ENCODE assay signal across 8 cellular contexts in genomic region chr4:6308890-6309643, GRCh38. TPM values are rescaled to one million over a fixed set of nuclear protein-coding genes. Genes with fewer than 3 reads are reported as not detected.
DNase-seq lines count a peak whose midpoint lies in the region; ATAC-seq and TF ChIP-seq lines count a peak whose summit lies in the region.

No MANE protein-coding gene starts in this region.

- H3K4me2 ChIP-seq in skeletal muscle satellite cell (ENCODE audit: low read length): peak overlapping the region; percentile 37

- peaks cover 6% of the 10 kb centered on the region for H3K9me3 Mint-ChIP-seq in WTC11

- 0 out of 2 replicates have a peak, but pooled peaks cover 4% of the 10 kb centered on the region for H3K36me3 Mint-ChIP-seq in WTC11

- peak overlapping the region; percentile 69 for H3K4me3 Mint-ChIP-seq in WTC11

- peak; percentile 71 for DNase-seq in WTC11 (ENCODE audit: low spot score)
- no peak for DNase-seq in right atrium auricular region (ENCODE audit: low spot score)
- no peak for DNase-seq in GOT3 (lab: John Stamatoyannopoulos, UW)
- DNase-seq in KG1 (lab: John Stamatoyannopoulos, UW): no peak
- DNase-seq in GM13977 (ENCODE audit: low spot score): no peak
- no peak for DNase-seq in NCI-H446 (lab: John Stamatoyannopoulos, UW)

- POLR2A ChIA-PET in WTC11 (lab: Charles Lee): no interaction called here

- no peak overlapping the region for H3K9ac ChIP-seq in HUES48 (ENCODE audit: low read depth, low read length)
- no peak overlapping the region for H3K9ac ChIP-seq in skeletal muscle satellite cell (ENCODE audit: low read depth, low read length)

- H3K9me3 ChIP-seq in HUES48 (ENCODE audit: control insufficient read depth, insufficient read depth, low read length) (peaks cover 3% of the 10 kb centered on the region; the same call in 1 of the 2 replicates), right atrium auricular region (no peaks in the 10 kb centered on the region), skeletal muscle satellite cell (replicated peaks; ENCODE audit: low read length) (no peaks in the 10 kb centered on the region)

- H3K4me1 ChIP-seq in HUES48 (ENCODE audit: control insufficient read depth, insufficient read depth, low read length) (no peaks in the 10 kb centered on the region), right atrium auricular region (peaks cover 0 to 12% of the 10 kb centered on the region in 2 donors), skeletal muscle satellite cell (ENCODE audit: control insufficient read depth, insufficient read depth, low read length) (no peaks in the 10 kb centered on the region)

- no peaks in the 10 kb centered on the region; the same call in 1 of the 2 replicates for H3K4me1 Mint-ChIP-seq in WTC11

- H3K36me3 ChIP-seq in HUES48 (ENCODE audit: control insufficient read depth, insufficient read depth, low read length) (no peaks in the 10 kb centered on the region), right atrium auricular region (no peaks in the 10 kb centered on the region), skeletal muscle satellite cell (ENCODE audit: insufficient read depth, low read length) (no peaks in the 10 kb centered on the region)

- peak; percentile 79 for ATAC-seq in WTC11

- CTCF ChIA-PET in WTC11 (lab: Charles Lee): interaction anchor here (0.7 to 2.9 kb wide), 23 partner anchors 11 to 372 kb away, joined by 3 to 38 read pairs (median 5); partner anchors contain the start of genes JAKMIP1, MAN2B2 and WFS1

- no peak overlapping the region for H3K27ac Mint-ChIP-seq in WTC11

- TF ChIP-seq CTCF in WTC11 (IDR thresholded peaks at IDR 0.05): no peak
- TF ChIP-seq CTCF in right atrium auricular region (IDR thresholded peaks at IDR 0.05): peak in 1 of 2 donors; percentile 22
- no peak for TF ChIP-seq CTCF in GM13977 (IDR thresholded peaks at IDR 0.05; ENCODE audit: extremely low read depth, insufficient read depth, missing control alignments)

- H3K27me3 ChIP-seq in HUES48 (ENCODE audit: control insufficient read depth, insufficient read depth, low read length) (peaks cover 24% of the 10 kb centered on the region), right atrium auricular region (no peaks in the 10 kb centered on the region), skeletal muscle satellite cell (ENCODE audit: control insufficient read depth, insufficient read depth, low read length) (peaks cover 55% of the 10 kb centered on the region)

- in situ Hi-C loops in GM13977 (cut with MboI; ENCODE audit: low pct_unique_long_range_greater_than_20kb, low sequenced_read_pairs, unreplicated experiment): no loop called here

- H3K4me3 ChIP-seq in HUES48 (ENCODE audit: low read depth, low read length): peak overlapping the region; percentile 72
- H3K4me3 ChIP-seq in right atrium auricular region: peak overlapping the region; percentile 39 to 58
- H3K4me3 ChIP-seq in skeletal muscle satellite cell (ENCODE audit: low read length): no peak overlapping the region

- peaks cover 31% of the 10 kb centered on the region for H3K27me3 Mint-ChIP-seq in WTC11 (ENCODE audit: low read depth)

- H3K27ac ChIP-seq in HUES48 (ENCODE audit: low read depth, low read length) (peak overlapping the region; percentile 20), right atrium auricular region (peak overlapping the region in 1 of 2 donors; percentile 25)

TF ChIP-seq in WTC11, 78 proteins besides CTCF, POLR2A, EP300 and RAD21 (continues in another document):
- TF ChIP-seq, protein P1, sequence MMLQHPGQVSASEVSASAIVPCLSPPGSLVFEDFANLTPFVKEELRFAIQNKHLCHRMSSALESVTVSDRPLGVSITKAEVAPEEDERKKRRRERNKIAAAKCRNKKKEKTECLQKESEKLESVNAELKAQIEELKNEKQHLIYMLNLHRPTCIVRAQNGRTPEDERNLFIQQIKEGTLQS (CRISPR knock-in tag; conservative IDR thresholded peaks at IDR 0.05): no peak
- TF ChIP-seq GABPB1 (CRISPR knock-in tag; IDR thresholded peaks at IDR 0.05) (0 out of 2 replicates have a peak, but pooled peaks have one; percentile 11), FOXP1 (CRISPR knock-in tag; IDR thresholded peaks at IDR 0.05; ENCODE audit: borderline replicate concordance) (no peak), CBFB (CRISPR knock-in tag; IDR thresholded peaks at IDR 0.05; ENCODE audit: low read depth) (no peak), FOXP4 (CRISPR knock-in tag; IDR thresholded peaks at IDR 0.05) (no peak), SP1 (CRISPR knock-in tag; conservative IDR thresholded peaks at IDR 0.05) (no peak), ATF1 (CRISPR knock-in tag; IDR thresholded peaks at IDR 0.05) (no peak), ETV6 (CRISPR knock-in tag; IDR thresholded peaks at IDR 0.05) (no peak), GTF2I (CRISPR knock-in tag; conservative IDR thresholded peaks at IDR 0.05) (no peak), CDX4 (CRISPR knock-in tag; IDR thresholded peaks at IDR 0.05; ENCODE audit: borderline replicate concordance) (no peak), SMAD3 (CRISPR knock-in tag; IDR thresholded peaks at IDR 0.05; ENCODE audit: borderline replicate concordance) (no peak), IRF1 (CRISPR knock-in tag; IDR thresholded peaks at IDR 0.05) (no peak), ZSCAN18 (CRISPR knock-in tag; IDR thresholded peaks at IDR 0.05) (no peak), ZNF423 (CRISPR knock-in tag; IDR thresholded peaks at IDR 0.05) (peak; percentile 34; the same call in 1 of the 2 replicates), ZBTB43 (CRISPR knock-in tag; IDR thresholded peaks at IDR 0.05) (no peak), MYBL2 (CRISPR knock-in tag; IDR thresholded peaks at IDR 0.05) (no peak), FOXJ3 (CRISPR knock-in tag; IDR thresholded peaks at IDR 0.05; ENCODE audit: borderline replicate concordance) (no peak), ZBTB21 (CRISPR knock-in tag; IDR thresholded peaks at IDR 0.05; ENCODE audit: borderline replicate concordance) (no peak)
- TF ChIP-seq, protein P2, sequence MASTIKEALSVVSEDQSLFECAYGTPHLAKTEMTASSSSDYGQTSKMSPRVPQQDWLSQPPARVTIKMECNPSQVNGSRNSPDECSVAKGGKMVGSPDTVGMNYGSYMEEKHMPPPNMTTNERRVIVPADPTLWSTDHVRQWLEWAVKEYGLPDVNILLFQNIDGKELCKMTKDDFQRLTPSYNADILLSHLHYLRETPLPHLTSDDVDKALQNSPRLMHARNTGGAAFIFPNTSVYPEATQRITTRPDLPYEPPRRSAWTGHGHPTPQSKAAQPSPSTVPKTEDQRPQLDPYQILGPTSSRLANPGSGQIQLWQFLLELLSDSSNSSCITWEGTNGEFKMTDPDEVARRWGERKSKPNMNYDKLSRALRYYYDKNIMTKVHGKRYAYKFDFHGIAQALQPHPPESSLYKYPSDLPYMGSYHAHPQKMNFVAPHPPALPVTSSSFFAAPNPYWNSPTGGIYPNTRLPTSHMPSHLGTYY (CRISPR knock-in tag; IDR thresholded peaks at IDR 0.05): no peak

RNA-seq across cellular contexts. Expression of gene WFS1, which starts 39.4 kb away (rescaled TPM):
- total RNA-seq in WTC11 (2021): 33.0 to 35.8 TPM (median 34.7 TPM) in 3 replicates
- 100 to 1,000 TPM; 111 to 112 TPM for total RNA-seq in right atrium auricular region
- total RNA-seq in skeletal muscle satellite cell (2012; rRNA removed): 16.2 and 16.4 TPM in 2 replicates
